In genomic region chr7:47326808-47327207, GRCh38 we compare ENCODE assay signal across 9 cellular contexts.
DNase-seq lines count a peak whose midpoint lies in the region; ATAC-seq and TF ChIP-seq lines count a peak whose summit lies in the region.
"Had no signal": no experiment of that assay in that cellular context is flagged by ENCODE, and none has a peak within 500 bp of the region (broad histone marks: within the 10 kb centered on the region; RNA-seq: fewer than 3 reads in every experiment).

No MANE protein-coding gene starts in this region.

- H3K9ac ChIP-seq in adipocyte (ENCODE audit: low read length), result peak overlapping the region; percentile 40

- POLR2A ChIA-PET in CD8-positive, alpha-beta memory T cell (lab: Charles Lee), result no interaction called here

- H3K36me3 Mint-ChIP-seq in nephron (ENCODE audit: low read depth), result peaks cover 26% of the 10 kb centered on the region
- H3K36me3 Mint-ChIP-seq in stimulated activated memory B cell treated with anti-CD40 and anti-IgM and Interleukin-4, amounts not matched to agents 10 μg/mL and 1 μg/mL and 100 μg/mL, for 72 hours, result peaks cover 48% of the 10 kb centered on the region
- no peaks in the 10 kb centered on the region for H3K36me3 Mint-ChIP-seq in CD8-positive, alpha-beta memory T cell

- peaks cover 72% of the 10 kb centered on the region for H3K4me1 Mint-ChIP-seq in nephron
- H3K4me1 Mint-ChIP-seq in stimulated activated memory B cell treated with anti-CD40 and anti-IgM and Interleukin-4, amounts not matched to agents 10 μg/mL and 1 μg/mL and 100 μg/mL, for 72 hours, result peaks cover 9% of the 10 kb centered on the region
- H3K4me1 Mint-ChIP-seq in CD8-positive, alpha-beta memory T cell, result no peaks in the 10 kb centered on the region

- H3K4me1 ChIP-seq in adipocyte (ENCODE audit: control insufficient read depth, insufficient read depth, low read length) (peaks cover 35% of the 10 kb centered on the region), gastroesophageal sphincter (peaks cover 0 to 52% (median 20%) of the 10 kb centered on the region in 3 donors), urinary bladder (ENCODE audit: insufficient read depth) (no peaks in the 10 kb centered on the region)
- H3K4me1 ChIP-seq in CD8-positive, alpha-beta memory T cell (ENCODE audit: insufficient read depth, low read length), result no peaks in the 10 kb centered on the region

- H3K36me3 ChIP-seq in adipocyte (ENCODE audit: control insufficient read depth, insufficient read depth, low read length, severe bottlenecking) (peaks cover 15% of the 10 kb centered on the region), gastroesophageal sphincter (peaks cover 0 to 9% of the 10 kb centered on the region in 2 donors), urinary bladder (ENCODE audit: insufficient read depth) (no peaks in the 10 kb centered on the region)
- no peaks in the 10 kb centered on the region for H3K36me3 ChIP-seq in CD8-positive, alpha-beta memory T cell (ENCODE audit: insufficient read depth, low read length)

- ATAC-seq in gastroesophageal sphincter, result peak; percentile 46
- no peak for ATAC-seq in stimulated activated memory B cell treated with anti-CD40 and anti-IgM and Interleukin-4, amounts not matched to agents 10 μg/mL and 1 μg/mL and 100 μg/mL, for 72 hours
- ATAC-seq: PC-3 had no signal

- H3K4me3 ChIP-seq in adipocyte (ENCODE audit: low read length), result no peak overlapping the region
- H3K4me3 ChIP-seq in gastroesophageal sphincter, result peak overlapping the region in 1 of 2 donors; percentile 41
- H3K4me3 ChIP-seq in urinary bladder (ENCODE audit: low read depth, low read length), result no peak overlapping the region
- H3K4me3 ChIP-seq in CD8-positive, alpha-beta memory T cell (ENCODE audit: low read length), result no peak overlapping the region

- H3K4me3 Mint-ChIP-seq in nephron, result peak overlapping the region; percentile 75 to 83 (median 82)
- H3K4me3 Mint-ChIP-seq in stimulated activated memory B cell treated with anti-CD40 and anti-IgM and Interleukin-4, amounts not matched to agents 10 μg/mL and 1 μg/mL and 100 μg/mL, for 72 hours, result no peak overlapping the region
- no peak overlapping the region for H3K4me3 Mint-ChIP-seq in CD8-positive, alpha-beta memory T cell

- H3K27me3 ChIP-seq in adipocyte (replicated peaks; ENCODE audit: control insufficient read depth, insufficient read depth, low read length) (no peaks in the 10 kb centered on the region), gastroesophageal sphincter (no peaks in the 10 kb centered on the region)
- H3K27me3 ChIP-seq in CD8-positive, alpha-beta memory T cell (ENCODE audit: insufficient read depth, low read length, poor library complexity, severe bottlenecking), result no peaks in the 10 kb centered on the region

- 31 to 54% methylated on average over 2 to 4 of the region's 8 CpGs for WGBS in gastroesophageal sphincter (ENCODE audit: low coverage in 1 of 2), 2 donors
- 33% methylated on average over 8 of the region's 8 CpGs for WGBS in urinary bladder

- CTCF ChIA-PET in CD8-positive, alpha-beta memory T cell (lab: Charles Lee), result no interaction called here

- no peak for TF ChIP-seq POLR2A in gastroesophageal sphincter (IDR thresholded peaks at IDR 0.05)

- H3K27me3 Mint-ChIP-seq in nephron (ENCODE audit: low read depth), result no peaks in the 10 kb centered on the region
- no peaks in the 10 kb centered on the region for H3K27me3 Mint-ChIP-seq in stimulated activated memory B cell treated with anti-CD40 and anti-IgM and Interleukin-4, amounts not matched to agents 10 μg/mL and 1 μg/mL and 100 μg/mL, for 72 hours
- H3K27me3 Mint-ChIP-seq in CD8-positive, alpha-beta memory T cell, result peaks cover 0 to under 1% of the 10 kb centered on the region in 2 donors

- peak; percentile 83 for DNase-seq in adipocyte (ENCODE audit: low read depth)
- DNase-seq in CD8-positive, alpha-beta memory T cell, result no peak
- no peak for DNase-seq in activated naive CD4-positive, alpha-beta T cell treated with Interleukin-2 at 50 U/mL for 16 hours
- DNase-seq: activated CD4-positive, alpha-beta T cell treated with anti-CD3 and anti-CD28 coated beads, Interleukin-2, amount 50 U/mL, for 1 hour had no signal

- TF ChIP-seq CTCF in gastroesophageal sphincter (IDR thresholded peaks at IDR 0.05) (no peak), nephron (IDR thresholded peaks at IDR 0.05; ENCODE audit: unreplicated experiment in 3 of 3) (no peak)

- no peaks in the 10 kb centered on the region for H3K9me3 ChIP-seq in adipocyte (ENCODE audit: control insufficient read depth, low read length)
- no peaks in the 10 kb centered on the region for H3K9me3 ChIP-seq in gastroesophageal sphincter
- no peaks in the 10 kb centered on the region for H3K9me3 ChIP-seq in CD8-positive, alpha-beta memory T cell (ENCODE audit: low read length)

- H3K9me3 Mint-ChIP-seq in nephron, result no peaks in the 10 kb centered on the region
- no peaks in the 10 kb centered on the region for H3K9me3 Mint-ChIP-seq in stimulated activated memory B cell treated with anti-CD40 and anti-IgM and Interleukin-4, amounts not matched to agents 10 μg/mL and 1 μg/mL and 100 μg/mL, for 72 hours
- H3K9me3 Mint-ChIP-seq in CD8-positive, alpha-beta memory T cell, result peaks cover 0 to 7% (median 0%) of the 10 kb centered on the region in 5 donors

- peak overlapping the region; percentile 96 to 99 (median 98) for H3K27ac Mint-ChIP-seq in nephron
- no peak overlapping the region for H3K27ac Mint-ChIP-seq in stimulated activated memory B cell treated with anti-CD40 and anti-IgM and Interleukin-4, amounts not matched to agents 10 μg/mL and 1 μg/mL and 100 μg/mL, for 72 hours
- H3K27ac Mint-ChIP-seq in CD8-positive, alpha-beta memory T cell, result no peak overlapping the region

- TF ChIP-seq EP300 in gastroesophageal sphincter (IDR thresholded peaks at IDR 0.05), result no peak

- H3K27ac ChIP-seq in gastroesophageal sphincter (peak overlapping the region in 3 of 4 donors; percentile 74 to 79 (median 78)), urinary bladder (ENCODE audit: low read depth) (peak overlapping the region; percentile 25)
- H3K27ac ChIP-seq in CD8-positive, alpha-beta memory T cell (ENCODE audit: low read depth, low read length), result no peak overlapping the region

Comparison
In these comparisons a context has a peak if more than half of its experiments do, and no peak if none do; other contexts are left out.
1. H3K27ac Mint-ChIP-seq: peak in nephron (3 of 3); none in stimulated activated memory B cell treated with anti-CD40 and anti-IgM and Interleukin-4, amounts not matched to agents 10 μg/mL and 1 μg/mL and 100 μg/mL, for 72 hours (single experiment) and CD8-positive, alpha-beta memory T cell (0 of 8).
2. H3K4me3 Mint-ChIP-seq: peak in nephron (3 of 3); none in stimulated activated memory B cell treated with anti-CD40 and anti-IgM and Interleukin-4, amounts not matched to agents 10 μg/mL and 1 μg/mL and 100 μg/mL, for 72 hours (single experiment) and CD8-positive, alpha-beta memory T cell (0 of 7).